In the genomic region with DNA sequence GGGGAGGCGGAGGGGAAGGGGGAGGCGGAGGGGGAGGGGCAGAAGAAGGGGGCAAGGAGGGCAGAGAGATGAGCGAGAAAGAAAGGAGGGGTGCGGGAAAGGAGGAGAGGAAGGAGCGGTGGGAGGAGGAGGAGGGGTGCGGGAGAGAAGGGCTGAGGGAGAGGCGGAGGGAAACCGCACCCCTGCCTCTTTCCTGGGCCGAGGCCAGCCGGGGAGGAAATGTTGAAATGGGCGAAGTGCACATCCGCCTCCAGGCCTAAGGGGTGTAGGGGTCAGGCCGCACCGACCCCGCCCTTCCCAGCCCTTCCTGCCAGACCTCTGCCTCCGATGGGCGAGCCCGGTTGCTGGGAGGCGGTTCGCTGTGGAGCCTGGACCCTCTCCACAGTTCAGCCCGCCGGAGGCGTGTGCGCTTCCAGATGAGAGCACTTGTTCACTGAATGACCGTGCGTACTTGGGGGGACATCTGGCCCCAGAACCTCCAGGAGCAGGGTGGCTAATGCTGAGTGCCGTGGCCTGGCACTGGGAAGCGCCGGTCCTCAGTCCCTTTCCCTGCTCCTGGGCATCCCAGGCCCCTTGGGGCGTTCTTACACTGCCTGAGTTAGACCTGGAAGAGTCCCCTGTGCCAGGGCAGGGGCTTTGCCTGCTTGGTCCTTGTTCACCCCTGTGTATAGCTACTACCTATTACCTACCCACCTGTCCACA, we compare ENCODE assay signal across 8 cellular contexts.
DNase-seq lines count a peak whose midpoint lies in the region; ATAC-seq and TF ChIP-seq lines count a peak whose summit lies in the region.

No MANE protein-coding gene starts in this region.

- peak; percentile 46 to 71 for DNase-seq in NCI-H2081 (lab: John Stamatoyannopoulos, UW)
- no peak for DNase-seq in NCI-H2081 treated with DMSO at 0.1 percent for 48 hours (lab: John Stamatoyannopoulos, UW)
- peak; percentile 36 for DNase-seq in NCI-H1105 treated with DMSO at 0.1 percent for 48 hours (lab: John Stamatoyannopoulos, UW)
- peak; percentile 39 for DNase-seq in WERI-Rb-1
- DNase-seq in effector memory CD4-positive, alpha-beta T cell, result peak in 2 of 3 donors; percentile 39 to 55
- DNase-seq in memory B cell (ENCODE audit: low spot score in 2 of 2), result peak in 1 of 2 donors; percentile 25
- peak; percentile 17 to 77 for DNase-seq in stimulated activated effector memory CD8-positive, alpha-beta T cell treated with anti-CD3 and anti-CD28 coated beads, Interleukin-12 subunit alpha, Interleukin-12 subunit beta, amount 100 ng/mL, for 72 hours (ENCODE audit: low spot score in 2 of 2)

- H3K4me3 Mint-ChIP-seq in memory B cell, result peak overlapping the region; percentile 86
- H3K4me3 Mint-ChIP-seq in stimulated activated effector memory CD8-positive, alpha-beta T cell treated with anti-CD3 and anti-CD28 coated beads, Interleukin-12 subunit alpha, Interleukin-12 subunit beta, amount 100 ng/mL, for 72 hours, result peak overlapping the region; percentile 78

- peak overlapping the region; percentile 79 for H3K27ac Mint-ChIP-seq in memory B cell
- peak overlapping the region; percentile 91 for H3K27ac Mint-ChIP-seq in stimulated activated effector memory CD8-positive, alpha-beta T cell treated with anti-CD3 and anti-CD28 coated beads, Interleukin-12 subunit alpha, Interleukin-12 subunit beta, amount 100 ng/mL, for 72 hours

- peaks cover 13% of the 10 kb centered on the region for H3K4me1 Mint-ChIP-seq in memory B cell
- peaks cover 8% of the 10 kb centered on the region for H3K4me1 Mint-ChIP-seq in stimulated activated effector memory CD8-positive, alpha-beta T cell treated with anti-CD3 and anti-CD28 coated beads, Interleukin-12 subunit alpha, Interleukin-12 subunit beta, amount 100 ng/mL, for 72 hours

- no peaks in the 10 kb centered on the region for H3K27me3 Mint-ChIP-seq in memory B cell

- H3K36me3 ChIP-seq in WERI-Rb-1, result no peaks in the 10 kb centered on the region
- no peaks in the 10 kb centered on the region for H3K36me3 ChIP-seq in effector memory CD4-positive, alpha-beta T cell (ENCODE audit: control insufficient read depth, insufficient read depth, low read length)

- TF ChIP-seq CTCF in WERI-Rb-1 (IDR thresholded peaks at IDR 0.05; ENCODE audit: low read depth, low read length), result no peak

- no peaks in the 10 kb centered on the region for H3K9me3 Mint-ChIP-seq in memory B cell
- no peaks in the 10 kb centered on the region for H3K9me3 Mint-ChIP-seq in stimulated activated effector memory CD8-positive, alpha-beta T cell treated with anti-CD3 and anti-CD28 coated beads, Interleukin-12 subunit alpha, Interleukin-12 subunit beta, amount 100 ng/mL, for 72 hours

- H3K4me3 ChIP-seq in WERI-Rb-1 (ENCODE audit: low read depth, low read length), result peak overlapping the region; percentile 52
- no peak overlapping the region for H3K4me3 ChIP-seq in effector memory CD4-positive, alpha-beta T cell (ENCODE audit: insufficient read depth, low read depth, low read length, poor library complexity, severe bottlenecking)

- peaks cover under 1% of the 10 kb centered on the region for H3K9me3 ChIP-seq in WERI-Rb-1 (ENCODE audit: severe bottlenecking)
- no peaks in the 10 kb centered on the region for H3K9me3 ChIP-seq in effector memory CD4-positive, alpha-beta T cell (ENCODE audit: control insufficient read depth, low read length)

- peak; percentile 37 for ATAC-seq in HG02588 (IDR thresholded peaks at IDR 0.05; ENCODE audit: unreplicated experiment)
- peak; percentile 16 for ATAC-seq in memory B cell (ENCODE audit: low read depth)
- ATAC-seq in stimulated activated effector memory CD8-positive, alpha-beta T cell treated with anti-CD3 and anti-CD28 coated beads, Interleukin-12 subunit alpha, Interleukin-12 subunit beta, amount 100 ng/mL, for 72 hours, result peak; percentile 58

- peaks cover 22% of the 10 kb centered on the region for H3K27me3 ChIP-seq in WERI-Rb-1 (ENCODE audit: insufficient read depth, low read depth, severe bottlenecking)
- no peaks in the 10 kb centered on the region for H3K27me3 ChIP-seq in effector memory CD4-positive, alpha-beta T cell (replicated peaks; ENCODE audit: control insufficient read depth, insufficient read depth, low read length, poor library complexity, severe bottlenecking)

- peaks cover 3% of the 10 kb centered on the region for H3K36me3 Mint-ChIP-seq in memory B cell
- no peaks in the 10 kb centered on the region for H3K36me3 Mint-ChIP-seq in stimulated activated effector memory CD8-positive, alpha-beta T cell treated with anti-CD3 and anti-CD28 coated beads, Interleukin-12 subunit alpha, Interleukin-12 subunit beta, amount 100 ng/mL, for 72 hours

- peaks cover 20% of the 10 kb centered on the region for H3K4me1 ChIP-seq in effector memory CD4-positive, alpha-beta T cell (ENCODE audit: control insufficient read depth, insufficient read depth, low read length, poor library complexity, severe bottlenecking)

- H3K27ac ChIP-seq in WERI-Rb-1, result no peak overlapping the region
- H3K27ac ChIP-seq in effector memory CD4-positive, alpha-beta T cell (ENCODE audit: insufficient read depth, low read length, poor library complexity, severe bottlenecking), result peak overlapping the region; percentile 74
